ENCODE assay signal across 22 cellular contexts in genomic region chr19:29269641-29270040, GRCh38.
"Had no signal": no experiment of that assay in that cellular context is flagged by ENCODE, and none has a peak within 500 bp of the region (broad histone marks: within the 10 kb centered on the region; RNA-seq: fewer than 3 reads in every experiment).

No MANE protein-coding gene starts in this region.

- DNase-seq: activated CD4-positive, alpha-beta memory T cell treated with anti-CD3 and anti-CD28 coated beads for 36 hours; activated CD4-positive, alpha-beta T cell treated with anti-CD3 and anti-CD28 coated beads for 48 hours; activated naive CD4-positive, alpha-beta T cell; activated T-cell treated with anti-CD3 and anti-CD28 coated beads for 4 hours; activated T-cell treated with anti-CD3 and anti-CD28 coated beads, Interleukin-2, amount 50 U/mL, for 72 hours; effector memory CD8-positive, alpha-beta T cell; ovary; retina; stimulated activated naive CD4-positive, alpha-beta T cell; T-helper 17 cell; T1000; trophoblast cell; WERI-Rb-1 had no signal

- H3K4me1 ChIP-seq: breast epithelium, gastroesophageal sphincter, vagina had no signal

- H3K36me3 ChIP-seq: breast epithelium, gastroesophageal sphincter, neutrophil, ovary, thoracic aorta, vagina, WERI-Rb-1 had no signal

- H3K27me3 ChIP-seq: hepatocyte, ovary, vagina had no signal

- H3K27ac ChIP-seq: breast epithelium, gastroesophageal sphincter, hepatocyte, neutrophil, ovary, thoracic aorta, vagina, WERI-Rb-1 had no signal

- H3K4me3 ChIP-seq: breast epithelium, gastroesophageal sphincter, hepatocyte, ovary, thoracic aorta, vagina had no signal

- ATAC-seq: activated CD4-positive, CD25-positive, alpha-beta regulatory T cell treated with anti-CD3 and anti-CD28 coated beads, Interleukin-2, amount 50 U/mL, for 24 hours; activated naive CD4-positive, alpha-beta T cell treated with anti-CD3 and anti-CD28 coated beads, Interleukin-2, amount 50 U/mL, for 72 hours; activated T-cell treated with anti-CD3 and anti-CD28 coated beads, Interleukin-2, amount 50 U/mL, for 72 hours; effector memory CD8-positive, alpha-beta T cell; gastroesophageal sphincter; T-helper 17 cell had no signal

- H3K9me3 ChIP-seq: breast epithelium, gastroesophageal sphincter, neutrophil, ovary, thoracic aorta, vagina had no signal

- FAIRE-seq: endothelial cell of umbilical vein had no signal
